Comparison of ENCODE assay signal across 21 cellular contexts in genomic region chr18:9809686-9810085, GRCh38.
DNase-seq lines count a peak whose midpoint lies in the region; ATAC-seq, FAIRE-seq and TF ChIP-seq lines count a peak whose summit lies in the region.
"Had no signal": no experiment of that assay in that cellular context is flagged by ENCODE, and none has a peak within 500 bp of the region (broad histone marks: within the 10 kb centered on the region; RNA-seq: fewer than 3 reads in every experiment).

No MANE protein-coding gene starts in this region.

- H3K4me1 ChIP-seq in K562 (replicated peaks in 1 of 2; ENCODE audit: control insufficient read depth in 2 of 2, insufficient read depth in 2 of 2, low read length in 2 of 2) (peaks cover 22 to 37% of the 10 kb centered on the region in 2 experiments; a peak in 4 of 5 replicates), gastroesophageal sphincter (peaks cover 0 to 54% (median 18%) of the 10 kb centered on the region in 3 donors), sigmoid colon (peaks cover 0 to 55% (median 44%) of the 10 kb centered on the region in 4 donors), transverse colon (peaks cover 0 to 31% (median 5%) of the 10 kb centered on the region in 4 donors)

- H3K9me3 ChIP-seq in K562 (replicated peaks; ENCODE audit: control insufficient read depth, insufficient read depth, low read depth, low read length) (peaks cover 5% of the 10 kb centered on the region), gastroesophageal sphincter (no peaks in the 10 kb centered on the region), sigmoid colon (no peaks in the 10 kb centered on the region), transverse colon (no peaks in the 10 kb centered on the region)
- H3K9me3 ChIP-seq: testis had no signal

- H3K27ac ChIP-seq in K562 (ENCODE audit: extremely low read depth, low read depth, low read length) = no peak overlapping the region
- peak overlapping the region; percentile 31 to 82 (median 74) for H3K27ac ChIP-seq in gastroesophageal sphincter
- peak overlapping the region; percentile 74 to 81 (median 79) for H3K27ac ChIP-seq in sigmoid colon
- H3K27ac ChIP-seq in transverse colon = peak overlapping the region; percentile 50 to 78 (median 64)

- H3K4me3 ChIP-seq in K562 (no peak overlapping the region), gastroesophageal sphincter (no peak overlapping the region), sigmoid colon (no peak overlapping the region), transverse colon (no peak overlapping the region)
- H3K4me3 ChIP-seq: testis had no signal

- intact Hi-C loops in K562 (cut with micrococcal nuclease) (loop anchor here (5.0 kb wide), 2 partner anchors 108 to 143 kb away; no protein-coding TSS in a partner anchor), sigmoid colon (cut with DNase I) (no loop called here), transverse colon (cut with DNase I; ENCODE audit: low total_unique reads) (loop anchor here (10.0 kb wide), 1 partner anchor 105 kb away; the partner anchor contains the start of gene RAB31)

- H3K4me2 ChIP-seq in K562 (ENCODE audit: insufficient read depth, low read length) = no peak overlapping the region; the same call in 1 of the 2 replicates

- no peak overlapping the region; the same call in 1 of the 2 replicates for H2AFZ ChIP-seq in K562 (ENCODE audit: low read depth, low read length)

- DNase-seq in K562 (ENCODE audit: extremely low read depth in 1 of 4, low spot score in 3 of 4) (no peak), sigmoid colon (no peak), transverse colon (no peak), DMS 273 treated with DMSO at 0.1 percent for 48 hours (lab: John Stamatoyannopoulos, UW) (no peak), anterior cingulate cortex (lab: John Stamatoyannopoulos, UW) (no peak)
- DNase-seq in stimulated activated CD4-positive, alpha-beta T cell treated with anti-CD3 and anti-CD28 coated beads, Interleukin-15, amount 100 ng/mL, for 24 hours = no peak
- DNase-seq: CD4-positive, alpha-beta T cell; effector memory CD8-positive, alpha-beta T cell; EL; H7; KG1; MM.1S; NCI-H1436; NCI-H2107; OCI-M1; T-helper 9 cell; testis had no signal

- TF ChIP-seq CTCF in K562 (IDR thresholded peaks at IDR 0.05 in 2 of 3, conservative IDR thresholded peaks at IDR 0.05 in 1 of 3; ENCODE audit: insufficient read depth in 2 of 3, low read depth in 1 of 3, low read length in 3 of 3) (no peak), gastroesophageal sphincter (IDR thresholded peaks at IDR 0.05) (no peak), sigmoid colon (IDR thresholded peaks at IDR 0.05) (no peak), transverse colon (IDR thresholded peaks at IDR 0.05) (no peak)

- ATAC-seq in K562 (no peak), gastroesophageal sphincter (no peak)
- ATAC-seq: effector memory CD8-positive, alpha-beta T cell; left lobe of liver had no signal

- H3K9ac ChIP-seq in K562 (ENCODE audit: insufficient read depth in 1 of 2, low read depth in 2 of 2, low read length in 2 of 2) = peak overlapping the region in 1 of 2 experiments; percentile 2; a peak in 1 of 4 replicates

- no TSS peak for BruUV-seq in K562 (replicated peaks; lab: Mats Ljungman, UMichigan)

- 73% methylated on average over 6 of the region's 6 CpGs for WGBS in K562 (ENCODE audit: insufficient coverage, low coverage, missing lambda C conversion rate)
- 44 to 66% methylated on average over 6 of the region's 6 CpGs for WGBS in gastroesophageal sphincter (ENCODE audit: low coverage in 1 of 2), 2 donors
- 84 to 86% methylated on average over 6 of the region's 6 CpGs for WGBS in sigmoid colon, 2 donors
- WGBS in transverse colon (ENCODE audit: low coverage in 1 of 2), 2 donors = 66% methylated on average over 6 of the region's 6 CpGs; no CpG with 5 or more reads in 1 of the 2 donors

- TF ChIP-seq POLR2A in K562 (conservative IDR thresholded peaks at IDR 0.05) (no peak), gastroesophageal sphincter (IDR thresholded peaks at IDR 0.05) (no peak), sigmoid colon (IDR thresholded peaks at IDR 0.05) (no peak), transverse colon (IDR thresholded peaks at IDR 0.05) (no peak)

- in situ Hi-C loops in K562 (cut with MboI) = no loop called here
- in situ Hi-C loops in transverse colon (cut with MboI; ENCODE audit: low pct_ligation_motif_present in 1 of 4, low pct_unique_long_range_greater_than_20kb in 1 of 4, low sequenced_read_pairs in 3 of 4) = no loop called here

- no peak for TF ChIP-seq RAD21 in K562 (CRISPR knock-in tag; conservative IDR thresholded peaks at IDR 0.05 in 1 of 2, IDR thresholded peaks at IDR 0.05 in 1 of 2)

- TF ChIP-seq EP300 in K562 (IDR thresholded peaks at IDR 0.05; ENCODE audit: low read length) (no peak), gastroesophageal sphincter (IDR thresholded peaks at IDR 0.05) (no peak), sigmoid colon (IDR thresholded peaks at IDR 0.05) (no peak), transverse colon (IDR thresholded peaks at IDR 0.05; ENCODE audit: low read depth) (no peak)

- POLR2A ChIA-PET in K562 (lab: Yijun Ruan, JAX) = interaction anchor here (0.8 to 3.3 kb wide), 7 partner anchors 10 to 117 kb away, joined by 3 to 11 read pairs (median 3); no protein-coding TSS in a partner anchor

- H3K79me2 ChIP-seq in K562 (ENCODE audit: control insufficient read depth, insufficient read depth, low read length) = peaks cover 37% of the 10 kb centered on the region

- no peaks in the 10 kb centered on the region for H3K9me1 ChIP-seq in K562 (ENCODE audit: control insufficient read depth, insufficient read depth, low read length)

- H3K36me3 ChIP-seq in K562 (ENCODE audit: control insufficient read depth, insufficient read depth, low read length) = peaks cover 8% of the 10 kb centered on the region
- no peaks in the 10 kb centered on the region for H3K36me3 ChIP-seq in gastroesophageal sphincter
- H3K36me3 ChIP-seq in sigmoid colon = no peaks in the 10 kb centered on the region
- no peaks in the 10 kb centered on the region for H3K36me3 ChIP-seq in transverse colon

- H3K27me3 ChIP-seq in K562 (ENCODE audit: control insufficient read depth in 2 of 2, insufficient read depth in 2 of 2, low read length in 2 of 2) (no peaks in the 10 kb centered on the region), gastroesophageal sphincter (no peaks in the 10 kb centered on the region), sigmoid colon (no peaks in the 10 kb centered on the region), transverse colon (no peaks in the 10 kb centered on the region)
- H3K27me3 ChIP-seq: testis had no signal

- H4K20me1 ChIP-seq in K562 (replicated peaks; ENCODE audit: control insufficient read depth, insufficient read depth, low read length) = no peaks in the 10 kb centered on the region

- no peak for FAIRE-seq in K562 (lab: Jason Lieb, UNC)
- FAIRE-seq: GM12892, HTR-8/SVneo had no signal

- CTCF ChIA-PET in K562 (lab: Yijun Ruan, JAX; ENCODE audit: low intra/inter-chr PET ratio) = interaction anchor here (0.5 kb wide), 1 partner anchor 65 kb away, joined by 3 read pairs; no protein-coding TSS in a partner anchor

TF ChIP-seq in K562, 482 proteins besides CTCF, POLR2A, EP300 and RAD21:
- no peak for TF ChIP-seq WHSC1 (IDR thresholded peaks at IDR 0.05; ENCODE audit: low read length)
- TF ChIP-seq ZNF766 (CRISPR knock-in tag; conservative IDR thresholded peaks at IDR 0.05) = 0 out of 2 replicates have a peak, but pooled peaks have one; percentile 44
